In genomic region chr1:161227196-161227871, GRCh38 we compare ENCODE assay signal across 9 cellular contexts. TPM values are rescaled to one million over a fixed set of nuclear protein-coding genes. Genes with fewer than 3 reads are reported as not detected.
DNase-seq lines count a peak whose midpoint lies in the region; ATAC-seq lines count a peak whose summit lies in the region.
"Had no signal": no experiment of that assay in that cellular context is flagged by ENCODE, and none has a peak within 500 bp of the region (broad histone marks: within the 10 kb centered on the region; RNA-seq: fewer than 3 reads in every experiment).

No MANE protein-coding gene starts in this region.

- H3K4me1 ChIP-seq in right cardiac atrium (ENCODE audit: control insufficient read depth, insufficient read depth, low read length), result peaks cover 6% of the 10 kb centered on the region

- peak; percentile 72 for DNase-seq in DMS79 treated with DMSO at 0.1 percent for 48 hours (lab: John Stamatoyannopoulos, UW)
- peak; percentile 71 for DNase-seq in NCI-H187 treated with DMSO at 0.1 percent for 48 hours (lab: John Stamatoyannopoulos, UW)
- peak; percentile 63 to 85 (median 81) for DNase-seq in T-helper 2 cell
- peak; percentile 87 to 91 (median 88) for DNase-seq in right cardiac atrium
- peak; percentile 80 for DNase-seq in putamen (ENCODE audit: low spot score)
- DNase-seq in ureter (ENCODE audit: low spot score), result peak; percentile 85

- H3K9me3 ChIP-seq in right cardiac atrium (ENCODE audit: control insufficient read depth, low read length), result no peaks in the 10 kb centered on the region

- H3K27me3 ChIP-seq in right cardiac atrium (ENCODE audit: control insufficient read depth, insufficient read depth), result no peaks in the 10 kb centered on the region

- WGBS in right cardiac atrium, result 41% methylated on average over 11 of the region's 11 CpGs

- H3K4me3 ChIP-seq in right cardiac atrium (ENCODE audit: low read length), result peak overlapping the region; percentile 73

- H3K27ac ChIP-seq in angular gyrus (ENCODE audit: low read depth, low read length) (peak overlapping the region; percentile 91), right cardiac atrium (ENCODE audit: low read length) (peak overlapping the region; percentile 71)

- peak; percentile 32 for ATAC-seq in HG02678 (IDR thresholded peaks at IDR 0.05; ENCODE audit: unreplicated experiment)
- peak; percentile 47 to 57 for ATAC-seq in right cardiac atrium

- intact Hi-C loops in right cardiac atrium (cut with DNase I), result loop anchor here in 3 of 4 donors (5.0 kb wide), 2 partner anchors 65 to 155 kb away; no protein-coding TSS in a partner anchor

RNA-seq across cellular contexts. Expression of gene TOMM40L, which starts 1.5 kb away (rescaled TPM):
- 10 to 100 TPM; 27.7 to 42.9 (median 32.1) TPM for total RNA-seq in right cardiac atrium
- polyA plus RNA-seq in right cardiac atrium, result 31.9 TPM
- total RNA-seq in ureter, result 17.5 TPM

RNA-seq across cellular contexts. Expression of gene APOA2, which starts 3.9 kb away (rescaled TPM):
- not detected for total RNA-seq in right cardiac atrium
- 0.34 TPM for polyA plus RNA-seq in right cardiac atrium
- total RNA-seq in ureter, result not detected
- total RNA-seq: urinary bladder had no signal

RNA-seq across cellular contexts. Expression of gene NR1I3, which starts 10.7 kb away (rescaled TPM):
- total RNA-seq in right cardiac atrium, result not detected
- 0.18 TPM for polyA plus RNA-seq in right cardiac atrium
- total RNA-seq in ureter, result not detected
- total RNA-seq: urinary bladder had no signal

RNA-seq across cellular contexts. Expression of gene FCER1G, which starts 12.2 kb away (rescaled TPM):
- total RNA-seq in right cardiac atrium (10 to 100 TPM; 23.3 to 44.3 (median 32.9) TPM), ureter (11.3 TPM)
- polyA plus RNA-seq in right cardiac atrium, result 33.4 TPM

RNA-seq across cellular contexts. Expression of gene NDUFS2, which starts 25.2 kb away (rescaled TPM):
- 100 to 1,000 TPM; 162 to 229 (median 177) TPM for total RNA-seq in right cardiac atrium
- polyA plus RNA-seq in right cardiac atrium, result 219 TPM
- total RNA-seq in ureter, result 94.1 TPM

Comparison
In these comparisons a context has a peak if more than half of its experiments do, and no peak if none do; other contexts are left out.
1. Peak in every context shown above with its lines: DNase-seq, ATAC-seq, H3K4me3 ChIP-seq and H3K27ac ChIP-seq.